10 cellular contexts compared by ENCODE assay signal in the genomic region with DNA sequence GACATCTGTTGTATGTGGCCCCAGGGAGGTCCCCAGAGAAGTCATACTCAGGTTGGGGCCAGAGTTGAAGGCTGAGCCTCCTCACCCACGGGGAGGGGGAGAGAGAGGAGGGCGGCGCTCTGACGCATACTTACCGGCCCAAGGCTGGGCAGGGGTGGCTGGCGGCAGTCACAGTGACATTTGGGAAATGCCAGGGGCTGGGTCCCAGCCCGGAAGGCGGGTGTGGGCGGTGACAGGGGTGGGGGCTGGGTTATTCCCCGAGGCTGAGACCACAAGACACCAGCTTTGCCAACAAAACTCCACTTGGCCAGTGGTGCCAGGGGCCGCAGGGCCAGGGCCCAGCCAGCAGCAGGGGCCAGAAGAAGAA. TPM values are rescaled to one million over a fixed set of nuclear protein-coding genes. Genes with fewer than 3 reads are reported as not detected.
DNase-seq lines count a peak whose midpoint lies in the region; ATAC-seq, FAIRE-seq and TF ChIP-seq lines count a peak whose summit lies in the region.
"Had no signal": no experiment of that assay in that cellular context is flagged by ENCODE, and none has a peak within 500 bp of the region (broad histone marks: within the 10 kb centered on the region; RNA-seq: fewer than 3 reads in every experiment).

No MANE protein-coding gene starts in this region.

- TF ChIP-seq CTCF in GM12878 (IDR thresholded peaks at IDR 0.05 in 2 of 3, conservative IDR thresholded peaks at IDR 0.05 in 1 of 3; ENCODE audit: control insufficient read depth in 2 of 3, extremely low read depth in 1 of 3, insufficient read depth in 1 of 3, low read depth in 3 of 3, low read length in 3 of 3): no peak

- H3K4me3 Mint-ChIP-seq in natural killer cell treated with Interleukin-12 subunit alpha and Interleukin-12 subunit beta and Interleukin-15 and Interleukin-18, amount 100 ng/mL, for 72 hours: peak overlapping the region; percentile 34

- no peak overlapping the region for H3K4me2 ChIP-seq in GM12878 (ENCODE audit: control insufficient read depth, insufficient read depth)

- RAD21 ChIA-PET in GM12878 (lab: Charles Lee; ENCODE audit: unreplicated experiment): no interaction called here

- SMC1A ChIA-PET in GM12878 (lab: Charles Lee; ENCODE audit: uncharacterized antibody, unreplicated experiment): no interaction called here

- H3K27ac ChIP-seq in GM12878 (ENCODE audit: control insufficient read depth, insufficient read depth): no peak overlapping the region

- no peaks in the 10 kb centered on the region for H3K9me3 ChIP-seq in GM12878 (replicated peaks; ENCODE audit: control insufficient read depth, insufficient read depth, low read length)

- WGBS in GM12878 (ENCODE audit: insufficient coverage, insufficient replicate concordance, low lambda C conversion rate, missing lambda C conversion rate): 33% methylated on average over 11 of the region's 11 CpGs

- no peak overlapping the region for H3K4me3 ChIP-seq in GM12878

- no peaks in the 10 kb centered on the region for H3K27me3 Mint-ChIP-seq in natural killer cell treated with Interleukin-12 subunit alpha and Interleukin-12 subunit beta and Interleukin-15 and Interleukin-18, amount 100 ng/mL, for 72 hours

- H3K9ac ChIP-seq in GM12878 (ENCODE audit: control insufficient read depth, insufficient read depth, low read length): no peak overlapping the region

- no peak for FAIRE-seq in GM12878 (lab: Jason Lieb, UNC)
- no peak for FAIRE-seq in urothelium cell line (lab: Jason Lieb, UNC)

- H3K79me2 ChIP-seq in GM12878 (ENCODE audit: control insufficient read depth, insufficient read depth, low read length): no peaks in the 10 kb centered on the region

- TF ChIP-seq RAD21 in GM12878 (IDR thresholded peaks at IDR 0.05; ENCODE audit: insufficient read depth, low read depth, low read length): no peak

- peak overlapping the region in 1 of 2 donors; percentile 2 for H3K27ac Mint-ChIP-seq in natural killer cell treated with Interleukin-12 subunit alpha and Interleukin-12 subunit beta and Interleukin-15 and Interleukin-18, amount 100 ng/mL, for 72 hours

- CTCF ChIA-PET in GM12878 (lab: Yijun Ruan, JAX): interaction anchor here (2.2 kb wide), 1 partner anchor 21 kb away, joined by 7 read pairs; no protein-coding TSS in a partner anchor

- DNase-seq in stimulated activated naive CD4-positive, alpha-beta T cell treated with Interleukin-2 at 50 U/mL for 16 hours (lab: John Stamatoyannopoulos, UW): peak; percentile 31
- no peak for DNase-seq in stimulated activated naive CD4-positive, alpha-beta T cell (lab: John Stamatoyannopoulos, UW)
- DNase-seq in GM12878 (ENCODE audit: low read depth, low spot score): no peak
- no peak for DNase-seq in natural killer cell treated with Interleukin-12 subunit alpha and Interleukin-12 subunit beta and Interleukin-15 and Interleukin-18, amount 100 ng/mL, for 72 hours (ENCODE audit: low spot score)
- no peak for DNase-seq in urothelium cell line (ENCODE audit: low spot score)
- no peak for DNase-seq in EL
- DNase-seq in NCI-H1048 (lab: John Stamatoyannopoulos, UW): no peak
- DNase-seq in NCI-H226: no peak
- DNase-seq: NCI-H1092, occipital lobe had no signal

- no peak for TF ChIP-seq POLR2A in GM12878 (IDR thresholded peaks at IDR 0.05; ENCODE audit: low read depth, low read length)

- BruUV-seq in GM12878 (replicated peaks; lab: Mats Ljungman, UMichigan): no TSS peak

- H3K36me3 ChIP-seq in GM12878 (ENCODE audit: control insufficient read depth in 2 of 2, insufficient read depth in 2 of 2, low read length in 1 of 2): no peaks in the 10 kb centered on the region

- H3K4me1 ChIP-seq in GM12878 (ENCODE audit: control insufficient read depth, insufficient read depth, low read length): peaks cover 7% of the 10 kb centered on the region

- no peak overlapping the region for H2AFZ ChIP-seq in GM12878 (ENCODE audit: control insufficient read depth, low read depth, low read length)

- peaks cover 0 to 16% of the 10 kb centered on the region in 2 experiments; a peak in 2 of 4 replicates for H3K27me3 ChIP-seq in GM12878 (replicated peaks in 1 of 2; ENCODE audit: control insufficient read depth in 2 of 2, insufficient read depth in 2 of 2, low read length in 1 of 2)

- no peaks in the 10 kb centered on the region for H4K20me1 ChIP-seq in GM12878 (ENCODE audit: control insufficient read depth, insufficient read depth)

- in situ Hi-C loops in GM12878 (cut with MboI): no loop called here

- intact Hi-C loops in GM12878 (cut with micrococcal nuclease; ENCODE audit: unreplicated experiment): no loop called here

- ATAC-seq in GM12878: peak; percentile 39
- ATAC-seq in natural killer cell treated with Interleukin-12 subunit alpha and Interleukin-12 subunit beta and Interleukin-15 and Interleukin-18, amount 100 ng/mL, for 72 hours: peak in 1 of 2 donors; percentile 49

- no peaks in the 10 kb centered on the region for H3K9me3 Mint-ChIP-seq in natural killer cell treated with Interleukin-12 subunit alpha and Interleukin-12 subunit beta and Interleukin-15 and Interleukin-18, amount 100 ng/mL, for 72 hours

- POLR2A ChIA-PET in GM12878 (lab: Charles Lee): no interaction called here

- no peak for TF ChIP-seq EP300 in GM12878 (IDR thresholded peaks at IDR 0.05; ENCODE audit: borderline replicate concordance in 1 of 2, control insufficient read depth in 1 of 2, low read depth in 2 of 2, low read length in 2 of 2)

- peaks cover 28 to 35% of the 10 kb centered on the region in 2 donors for H3K4me1 Mint-ChIP-seq in natural killer cell treated with Interleukin-12 subunit alpha and Interleukin-12 subunit beta and Interleukin-15 and Interleukin-18, amount 100 ng/mL, for 72 hours (ENCODE audit: low read depth in 2 of 2)

- no peaks in the 10 kb centered on the region for H3K36me3 Mint-ChIP-seq in natural killer cell treated with Interleukin-12 subunit alpha and Interleukin-12 subunit beta and Interleukin-15 and Interleukin-18, amount 100 ng/mL, for 72 hours

TF ChIP-seq in GM12878, 131 proteins besides CTCF, POLR2A, EP300 and RAD21:
- no peak for TF ChIP-seq MYC (IDR thresholded peaks at IDR 0.05; ENCODE audit: insufficient read depth, insufficient read length, insufficient replicate concordance, low read length, severe bottlenecking)
- TF ChIP-seq, protein P1, sequence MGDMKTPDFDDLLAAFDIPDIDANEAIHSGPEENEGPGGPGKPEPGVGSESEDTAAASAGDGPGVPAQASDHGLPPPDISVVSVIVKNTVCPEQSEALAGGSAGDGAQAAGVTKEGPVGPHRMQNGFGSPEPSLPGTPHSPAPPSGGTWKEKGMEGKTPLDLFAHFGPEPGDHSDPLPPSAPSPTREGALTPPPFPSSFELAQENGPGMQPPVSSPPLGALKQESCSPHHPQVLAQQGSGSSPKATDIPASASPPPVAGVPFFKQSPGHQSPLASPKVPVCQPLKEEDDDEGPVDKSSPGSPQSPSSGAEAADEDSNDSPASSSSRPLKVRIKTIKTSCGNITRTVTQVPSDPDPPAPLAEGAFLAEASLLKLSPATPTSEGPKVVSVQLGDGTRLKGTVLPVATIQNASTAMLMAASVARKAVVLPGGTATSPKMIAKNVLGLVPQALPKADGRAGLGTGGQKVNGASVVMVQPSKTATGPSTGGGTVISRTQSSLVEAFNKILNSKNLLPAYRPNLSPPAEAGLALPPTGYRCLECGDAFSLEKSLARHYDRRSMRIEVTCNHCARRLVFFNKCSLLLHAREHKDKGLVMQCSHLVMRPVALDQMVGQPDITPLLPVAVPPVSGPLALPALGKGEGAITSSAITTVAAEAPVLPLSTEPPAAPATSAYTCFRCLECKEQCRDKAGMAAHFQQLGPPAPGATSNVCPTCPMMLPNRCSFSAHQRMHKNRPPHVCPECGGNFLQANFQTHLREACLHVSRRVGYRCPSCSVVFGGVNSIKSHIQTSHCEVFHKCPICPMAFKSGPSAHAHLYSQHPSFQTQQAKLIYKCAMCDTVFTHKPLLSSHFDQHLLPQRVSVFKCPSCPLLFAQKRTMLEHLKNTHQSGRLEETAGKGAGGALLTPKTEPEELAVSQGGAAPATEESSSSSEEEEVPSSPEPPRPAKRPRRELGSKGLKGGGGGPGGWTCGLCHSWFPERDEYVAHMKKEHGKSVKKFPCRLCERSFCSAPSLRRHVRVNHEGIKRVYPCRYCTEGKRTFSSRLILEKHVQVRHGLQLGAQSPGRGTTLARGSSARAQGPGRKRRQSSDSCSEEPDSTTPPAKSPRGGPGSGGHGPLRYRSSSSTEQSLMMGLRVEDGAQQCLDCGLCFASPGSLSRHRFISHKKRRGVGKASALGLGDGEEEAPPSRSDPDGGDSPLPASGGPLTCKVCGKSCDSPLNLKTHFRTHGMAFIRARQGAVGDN (IDR thresholded peaks at IDR 0.05): no peak

RNA-seq across cellular contexts. Expression of gene RASGEF1A, which starts 41.1 kb away (rescaled TPM):
- not detected in 2 replicates for total RNA-seq in GM12878 (2013; cell fraction: nucleolus; rRNA removed)
- total RNA-seq in GM12878 (2014; rRNA removed) (3.1 and 4.7 TPM in 2 replicates), GM12878 (2014; rRNA removed; fragmentation: Illumina TruSeq; extraction: Trizol) (1.8 TPM in 2 replicates), GM12878 (2021) (2.6 and 2.9 TPM in 2 replicates)
- 0.73 TPM for polyA plus RNA-seq in GM12878 (2011; ENCODE audit: low read depth)
- polyA plus RNA-seq in GM12878 (2011; rRNA removed) (0.10 TPM in 2 replicates), GM12878 (2014; fragmentation: Illumina TruSeq; extraction: Trizol) (1.5 and 1.9 TPM in 2 replicates), GM12878 (2014; fragmentation: Nextera tagmentation; extraction: Ambion mirVana) (under 1 TPM; 0.29 to 0.45 TPM), GM12878 (2014; rRNA removed) (3.8 and 4.8 TPM in 2 replicates), GM12878 (2016; fragmentation: Nextera tagmentation; extraction: Ambion mirVana) (under 1 TPM; 0.82 to 0.84 TPM)
- 0.17 and 0.30 TPM in 2 replicates for polyA plus RNA-seq in GM12878 (2011; cell fraction: cytosol; rRNA removed)
- polyA plus RNA-seq in GM12878 (2011; cell fraction: nucleus; rRNA removed): 0.37 and 0.52 TPM in 2 replicates
- 1.8 and 2.1 TPM in 2 replicates for polyA plus RNA-seq in GM12878 (2012)
- 0.21 and 1.3 TPM in 2 replicates for polyA minus RNA-seq in GM12878 (2011; rRNA and poly(A)+ RNA removed)
- polyA minus RNA-seq in GM12878 (2011; cell fraction: cytosol; rRNA and poly(A)+ RNA removed): not detected in 2 replicates
- not detected in 2 replicates for polyA minus RNA-seq in GM12878 (2011; cell fraction: nucleus; rRNA and poly(A)+ RNA removed)
- total RNA-seq in natural killer cell treated with Interleukin-12 subunit alpha and Interleukin-12 subunit beta and Interleukin-15 and Interleukin-18, amount 100 ng/mL, for 72 hours: 1 to 10 TPM in 1 of 2 donors, under 1 TPM in 1; 0.69 to 1.1 TPM
